Comparison of ENCODE assay signal across 16 cellular contexts in the genomic region with DNA sequence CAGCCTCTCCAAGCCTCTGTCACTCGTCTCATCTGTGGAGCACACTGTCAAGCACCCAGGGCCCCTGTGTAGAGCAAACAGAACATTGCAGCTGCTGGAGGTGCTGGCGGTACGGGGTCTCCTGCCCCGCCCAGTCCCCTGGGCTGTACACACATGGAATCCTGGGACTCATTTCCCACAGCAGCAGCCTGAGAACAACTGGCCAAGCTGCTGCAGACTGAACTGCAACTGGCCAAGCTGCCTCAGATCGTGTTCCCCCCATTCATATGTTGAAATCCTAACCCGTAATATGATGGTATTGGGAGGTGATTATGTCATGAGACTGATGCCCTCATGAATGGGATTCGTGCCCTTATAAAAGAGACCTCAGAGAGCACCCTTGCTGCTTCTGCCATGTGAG.
DNase-seq lines count a peak whose midpoint lies in the region; ATAC-seq and TF ChIP-seq lines count a peak whose summit lies in the region.
"Had no signal": no experiment of that assay in that cellular context is flagged by ENCODE, and none has a peak within 500 bp of the region (broad histone marks: within the 10 kb centered on the region; RNA-seq: fewer than 3 reads in every experiment).

No MANE protein-coding gene starts in this region.

- H3K9me3 Mint-ChIP-seq in activated naive CD4-positive, alpha-beta T cell treated with anti-CD3 and anti-CD28 coated beads, Interleukin-2, amount 50 U/mL, for 24 hours: no peaks in the 10 kb centered on the region
- no peaks in the 10 kb centered on the region for H3K9me3 Mint-ChIP-seq in central memory CD8-positive, alpha-beta T cell

- no peaks in the 10 kb centered on the region for H3K9me3 ChIP-seq in testis
- no peaks in the 10 kb centered on the region for H3K9me3 ChIP-seq in esophagus muscularis mucosa
- H3K9me3 ChIP-seq in GM23248 (ENCODE audit: low read depth): no peaks in the 10 kb centered on the region
- H3K9me3 ChIP-seq: breast epithelium, vagina had no signal

- H3K4me1 Mint-ChIP-seq in activated naive CD4-positive, alpha-beta T cell treated with anti-CD3 and anti-CD28 coated beads, Interleukin-2, amount 50 U/mL, for 24 hours: peaks cover 94% of the 10 kb centered on the region
- peaks cover 82% of the 10 kb centered on the region for H3K4me1 Mint-ChIP-seq in central memory CD8-positive, alpha-beta T cell

- 70 to 77% methylated on average over 3 to 7 of the region's 7 CpGs for WGBS in testis, 2 donors
- WGBS in esophagus muscularis mucosa: 93% methylated on average over 6 of the region's 7 CpGs
- WGBS in GM23248 (ENCODE audit: low coverage in 1 of 2, low lambda C conversion rate in 2 of 2, missing lambda C conversion rate in 2 of 2), 2 experiments: 74 to 81% methylated on average over 7 of the region's 7 CpGs

- no peak overlapping the region for H3K4me3 Mint-ChIP-seq in activated naive CD4-positive, alpha-beta T cell treated with anti-CD3 and anti-CD28 coated beads, Interleukin-2, amount 50 U/mL, for 24 hours
- H3K4me3 Mint-ChIP-seq in central memory CD8-positive, alpha-beta T cell: no peak overlapping the region

- no peak for TF ChIP-seq CTCF in testis (IDR thresholded peaks at IDR 0.05)
- TF ChIP-seq CTCF in esophagus muscularis mucosa (IDR thresholded peaks at IDR 0.05): no peak

- H3K9ac ChIP-seq in GM23248: no peak overlapping the region

- DNase-seq in activated naive CD4-positive, alpha-beta T cell (lab: John Stamatoyannopoulos, UW): no peak
- peak; percentile 41 for DNase-seq in NCI-H146 treated with DMSO at 0.1 percent for 48 hours (lab: John Stamatoyannopoulos, UW; ENCODE audit: unreplicated experiment)
- no peak for DNase-seq in central memory CD8-positive, alpha-beta T cell (ENCODE audit: low spot score in 2 of 2)
- DNase-seq in testis: peak; percentile 13
- no peak for DNase-seq in esophagus muscularis mucosa (ENCODE audit: extremely low spot score)
- no peak for DNase-seq in GM23248
- DNase-seq: activated effector memory CD4-positive, alpha-beta T cell treated with Interleukin-2 at 50 U/mL for 16 hours; GF-D8; H7; Kasumi-1; NCI-H2029; stimulated activated CD4-positive, alpha-beta T cell treated with anti-CD3 and anti-CD28 coated beads, Interleukin-1b, Interleukin-23, amount 100 ng/mL, for 48 hours had no signal

- H3K4me2 ChIP-seq in GM23248 (ENCODE audit: unreplicated experiment): no peak overlapping the region

- no peak for TF ChIP-seq EP300 in esophagus muscularis mucosa (IDR thresholded peaks at IDR 0.05)

- H2AFZ ChIP-seq in GM23248: no peak overlapping the region

- H3K27me3 Mint-ChIP-seq in activated naive CD4-positive, alpha-beta T cell treated with anti-CD3 and anti-CD28 coated beads, Interleukin-2, amount 50 U/mL, for 24 hours: no peaks in the 10 kb centered on the region
- H3K27me3 Mint-ChIP-seq in central memory CD8-positive, alpha-beta T cell: no peaks in the 10 kb centered on the region

- in situ Hi-C loops in GM23248 (cut with MboI): no loop called here

- H3K27me3 ChIP-seq in testis (no peaks in the 10 kb centered on the region), esophagus muscularis mucosa (no peaks in the 10 kb centered on the region), GM23248 (replicated peaks; ENCODE audit: insufficient read depth) (no peaks in the 10 kb centered on the region)
- H3K27me3 ChIP-seq: breast epithelium, vagina had no signal

- H3K4me1 ChIP-seq in testis: peaks cover 20% of the 10 kb centered on the region
- H3K4me1 ChIP-seq in esophagus muscularis mucosa: peaks cover 8 to 31% (median 13%) of the 10 kb centered on the region in 4 donors
- H3K4me1 ChIP-seq in GM23248 (ENCODE audit: insufficient read depth): peaks cover 9% of the 10 kb centered on the region
- H3K4me1 ChIP-seq: breast epithelium had no signal

- H3K36me3 ChIP-seq in testis (ENCODE audit: low read depth, missing control alignments) (no peaks in the 10 kb centered on the region), esophagus muscularis mucosa (no peaks in the 10 kb centered on the region), GM23248 (ENCODE audit: low read depth) (no peaks in the 10 kb centered on the region)
- H3K36me3 ChIP-seq: breast epithelium, vagina had no signal

- 0 out of 2 replicates have a peak, but pooled peaks cover 3% of the 10 kb centered on the region for H3K79me2 ChIP-seq in GM23248 (ENCODE audit: insufficient read depth)

- peaks cover 29% of the 10 kb centered on the region for H3K36me3 Mint-ChIP-seq in activated naive CD4-positive, alpha-beta T cell treated with anti-CD3 and anti-CD28 coated beads, Interleukin-2, amount 50 U/mL, for 24 hours
- peaks cover 19% of the 10 kb centered on the region for H3K36me3 Mint-ChIP-seq in central memory CD8-positive, alpha-beta T cell (ENCODE audit: insufficient read depth)

- no peak for TF ChIP-seq POLR2A in testis (IDR thresholded peaks at IDR 0.05)
- TF ChIP-seq POLR2A in esophagus muscularis mucosa (IDR thresholded peaks at IDR 0.05; ENCODE audit: low read depth): no peak

- H3K4me3 ChIP-seq in testis: no peak overlapping the region
- no peak overlapping the region for H3K4me3 ChIP-seq in esophagus muscularis mucosa
- no peak overlapping the region for H3K4me3 ChIP-seq in GM23248
- H3K4me3 ChIP-seq: breast epithelium, vagina had no signal

- H4K20me1 ChIP-seq in GM23248 (ENCODE audit: insufficient read depth): no peaks in the 10 kb centered on the region; the same call in 1 of the 2 replicates

- H3F3A ChIP-seq in GM23248 (ENCODE audit: insufficient read depth): no peaks in the 10 kb centered on the region

- H3K9me2 ChIP-seq in GM23248 (ENCODE audit: insufficient read depth): no peaks in the 10 kb centered on the region

- ATAC-seq in central memory CD8-positive, alpha-beta T cell (replicated peaks; ENCODE audit: extremely low read depth, poor library complexity, severe bottlenecking): no peak
- ATAC-seq in GM21786 (IDR thresholded peaks at IDR 0.05; ENCODE audit: unreplicated experiment): no peak

- H3K27ac ChIP-seq in testis (no peak overlapping the region), esophagus muscularis mucosa (replicated peaks in 1 of 4) (no peak overlapping the region), GM23248 (no peak overlapping the region)
- H3K27ac ChIP-seq: breast epithelium, vagina had no signal

- peak overlapping the region; percentile 76 for H3K27ac Mint-ChIP-seq in activated naive CD4-positive, alpha-beta T cell treated with anti-CD3 and anti-CD28 coated beads, Interleukin-2, amount 50 U/mL, for 24 hours
- peak overlapping the region; percentile 81 for H3K27ac Mint-ChIP-seq in central memory CD8-positive, alpha-beta T cell (ENCODE audit: low read depth)

- intact Hi-C loops in testis (cut with DNase I; ENCODE audit: low total_unique reads): no loop called here
- intact Hi-C loops in esophagus muscularis mucosa (cut with DNase I): no loop called here

Comparison
In these comparisons a context has a peak if more than half of its experiments do, and no peak if none do; other contexts are left out.
1. DNase-seq: peak in NCI-H146 treated with DMSO at 0.1 percent for 48 hours (single experiment) and testis (single experiment); none in activated naive CD4-positive, alpha-beta T cell (0 of 4), central memory CD8-positive, alpha-beta T cell (0 of 2), esophagus muscularis mucosa (single experiment) and GM23248 (single experiment).